1 cellular context compared by ENCODE assay signal in genomic region chr13:23579072-23579885, GRCh38.
A peak's percentile ranks its signal among the peaks of the same experiment; 100 is the strongest.
TF ChIP-seq lines count a peak whose summit lies in the region.

No MANE protein-coding gene starts in this region.

TF ChIP-seq in H1, 55 proteins besides CTCF, POLR2A, EP300 and RAD21 (continued from another document):
- no peak for TF ChIP-seq ATF2 (IDR thresholded peaks at IDR 0.05; ENCODE audit: low read length)
- no peak for TF ChIP-seq JUND (IDR thresholded peaks at IDR 0.05; ENCODE audit: low read length)
- no peak; a peak in 1 of 4 replicates for TF ChIP-seq SIN3A (conservative IDR thresholded peaks at IDR 0.05 in 1 of 2, IDR thresholded peaks at IDR 0.05 in 1 of 2; ENCODE audit: low read depth in 1 of 2, low read length in 2 of 2)
- TF ChIP-seq BCL11A (IDR thresholded peaks at IDR 0.05; ENCODE audit: low read depth in 2 of 2, low read length in 2 of 2): no peak
- no peak for TF ChIP-seq MAFK (IDR thresholded peaks at IDR 0.05; ENCODE audit: low read depth, low read length)
- TF ChIP-seq SP2 (IDR thresholded peaks at IDR 0.05; ENCODE audit: low read length): no peak
- TF ChIP-seq CTBP2 (IDR thresholded peaks at IDR 0.05; ENCODE audit: borderline replicate concordance, insufficient read depth, insufficient read length, low read length): no peak
- peak; percentile 96 for TF ChIP-seq KDM4A (IDR thresholded peaks at IDR 0.05; ENCODE audit: low read depth, low read length, severe bottlenecking)
- no peak for TF ChIP-seq TCF12 (IDR thresholded peaks at IDR 0.05; ENCODE audit: low read depth, low read length)
- no peak for TF ChIP-seq JUN (IDR thresholded peaks at IDR 0.05; ENCODE audit: low read depth, low read length)
- TF ChIP-seq HDAC6 (IDR thresholded peaks at IDR 0.05; ENCODE audit: low read depth, low read length): no peak
- TF ChIP-seq SP1 (IDR thresholded peaks at IDR 0.05; ENCODE audit: low read depth, low read length): 0 out of 2 replicates have a peak, but pooled peaks have one; percentile 18
- no peak for TF ChIP-seq NANOG (IDR thresholded peaks at IDR 0.05; ENCODE audit: insufficient read depth, low read depth, low read length, poor library complexity, severe bottlenecking)
- peak; percentile 32; the same call in 1 of the 2 replicates for TF ChIP-seq MAX (IDR thresholded peaks at IDR 0.05)
- 0 out of 2 replicates have a peak, but pooled peaks have one; percentile 29 for TF ChIP-seq EGR1 (IDR thresholded peaks at IDR 0.05; ENCODE audit: borderline replicate concordance, low read depth, low read length)
- no peak for TF ChIP-seq RFX5 (IDR thresholded peaks at IDR 0.05; ENCODE audit: borderline replicate concordance, low read depth, low read length)
- TF ChIP-seq GABPA (IDR thresholded peaks at IDR 0.05; ENCODE audit: borderline replicate concordance, insufficient read depth, low read length): no peak
- TF ChIP-seq TAF1 (IDR thresholded peaks at IDR 0.05; ENCODE audit: low read depth, low read length): 0 out of 2 replicates have a peak, but pooled peaks have one; percentile 35
- no peak for TF ChIP-seq CREB1 (IDR thresholded peaks at IDR 0.05)
- TF ChIP-seq, protein P1, sequence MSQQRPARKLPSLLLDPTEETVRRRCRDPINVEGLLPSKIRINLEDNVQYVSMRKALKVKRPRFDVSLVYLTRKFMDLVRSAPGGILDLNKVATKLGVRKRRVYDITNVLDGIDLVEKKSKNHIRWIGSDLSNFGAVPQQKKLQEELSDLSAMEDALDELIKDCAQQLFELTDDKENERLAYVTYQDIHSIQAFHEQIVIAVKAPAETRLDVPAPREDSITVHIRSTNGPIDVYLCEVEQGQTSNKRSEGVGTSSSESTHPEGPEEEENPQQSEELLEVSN (IDR thresholded peaks at IDR 0.05): no peak
- TF ChIP-seq CEBPB (IDR thresholded peaks at IDR 0.05; ENCODE audit: low read depth, low read length): no peak
- TF ChIP-seq PHF8 (conservative IDR thresholded peaks at IDR 0.05; ENCODE audit: low read depth, low read length): 0 out of 2 replicates have a peak, but pooled peaks have one; percentile 44
- no peak for TF ChIP-seq CHD2 (IDR thresholded peaks at IDR 0.05; ENCODE audit: low read length)
- TF ChIP-seq POU5F1 (IDR thresholded peaks at IDR 0.05; ENCODE audit: low read depth, low read length): no peak
- TF ChIP-seq KDM1A (IDR thresholded peaks at IDR 0.05; ENCODE audit: borderline replicate concordance, low read length): no peak
- no peak for TF ChIP-seq CBX8 (IDR thresholded peaks at IDR 0.05; ENCODE audit: borderline replicate concordance, low read depth, low read length)
TF ChIP-seq in H1: peak in this region for 9.
